15 cellular contexts compared by ENCODE assay signal in genomic region chr15:78542647-78543046, GRCh38. TPM values are rescaled to one million over a fixed set of nuclear protein-coding genes. Genes with fewer than 3 reads are reported as not detected.
DNase-seq lines count a peak whose midpoint lies in the region; ATAC-seq and TF ChIP-seq lines count a peak whose summit lies in the region.
"Had no signal": no experiment of that assay in that cellular context is flagged by ENCODE, and none has a peak within 500 bp of the region (broad histone marks: within the 10 kb centered on the region; RNA-seq: fewer than 3 reads in every experiment).

No MANE protein-coding gene starts in this region.

- H2AFZ ChIP-seq in mesenchymal stem cell (ENCODE audit: low read depth, low read length) = no peak overlapping the region

- peak overlapping the region; percentile 81 for H3K4me3 Mint-ChIP-seq in activated T-helper 17 cell treated with anti-CD3 and anti-CD28 coated beads, Interleukin-2, amount 50 U/mL, for 72 hours
- no peak overlapping the region for H3K4me3 Mint-ChIP-seq in endothelial cell (ENCODE audit: unreplicated experiment)

- H3K9ac ChIP-seq in BLaER1 treated with 17β-estradiol and CSF1 and Interleukin-3, amounts not matched to agents 10 nM and 100 nM = peak overlapping the region in 1 of 11 experiments; percentile 96; a peak in 2 of 22 replicates
- peak overlapping the region; percentile 98 for H3K9ac ChIP-seq in mesenchymal stem cell (ENCODE audit: low read length)

- peaks cover 12% of the 10 kb centered on the region for H3K4me1 Mint-ChIP-seq in activated T-helper 17 cell treated with anti-CD3 and anti-CD28 coated beads, Interleukin-2, amount 50 U/mL, for 72 hours
- peaks cover 15% of the 10 kb centered on the region for H3K4me1 Mint-ChIP-seq in endothelial cell (ENCODE audit: unreplicated experiment)

- no peaks in the 10 kb centered on the region for H3K9me3 Mint-ChIP-seq in activated T-helper 17 cell treated with anti-CD3 and anti-CD28 coated beads, Interleukin-2, amount 50 U/mL, for 72 hours
- H3K9me3 Mint-ChIP-seq in endothelial cell (ENCODE audit: unreplicated experiment) = no peaks in the 10 kb centered on the region

- no peak overlapping the region for H3K14ac ChIP-seq in mesenchymal stem cell (ENCODE audit: low read length in 2 of 2)

- H3K4me2 ChIP-seq in BLaER1 treated with 17β-estradiol and CSF1 and Interleukin-3, amounts not matched to agents 10 nM and 100 nM = peak overlapping the region; percentile 76 to 97 (median 93); a peak in 20 of 22 replicates
- no peak overlapping the region for H3K4me2 ChIP-seq in mesenchymal stem cell (ENCODE audit: low read length, poor library complexity, severe bottlenecking)

- peak overlapping the region in 2 of 10 experiments; percentile 86 to 90; a peak in 5 of 20 replicates for H3K4me3 ChIP-seq in BLaER1 treated with 17β-estradiol and CSF1 and Interleukin-3, amounts not matched to agents 10 nM and 100 nM
- H3K4me3 ChIP-seq in HEK293 (ENCODE audit: low read depth, low read length) (no peak overlapping the region), mesenchymal stem cell (ENCODE audit: insufficient read depth in 1 of 2, low read depth in 1 of 2, low read length in 2 of 2) (peak overlapping the region in 1 of 2 experiments; percentile 97)

- H2BK12ac ChIP-seq in mesenchymal stem cell (ENCODE audit: low read length in 2 of 2) = no peak overlapping the region

- CTCF ChIA-PET in HEK293 (lab: Yijun Ruan, JAX) = interaction anchor here (0.7 to 1.5 kb wide), 2 partner anchors 60 to 234 kb away, joined by 3 to 4 read pairs; no protein-coding TSS in a partner anchor

- H3K4ac ChIP-seq in mesenchymal stem cell (ENCODE audit: low read depth in 1 of 2, low read length in 2 of 2) = no peak overlapping the region

- DNase-seq in mesenchymal stem cell = no peak
- DNase-seq in caudate nucleus (lab: John Stamatoyannopoulos, UW) = no peak
- DNase-seq in endothelial cell (ENCODE audit: low spot score) = no peak
- no peak for DNase-seq in cardiac septum (ENCODE audit: low spot score)
- DNase-seq: dermis blood vessel endothelial cell; left ventricle myocardium superior; NCI-H146; NCI-H510A; stimulated activated CD4-positive, alpha-beta T cell treated with anti-CD3 and anti-CD28 coated beads, Interleukin-4, amount 100 ng/mL, for 1 hour had no signal

- peaks cover 13% of the 10 kb centered on the region for H3K79me1 ChIP-seq in mesenchymal stem cell (replicated peaks; ENCODE audit: low read length, poor library complexity, severe bottlenecking)

- no peak overlapping the region for H3K27ac ChIP-seq in BLaER1 treated with 17β-estradiol and CSF1 and Interleukin-3, amounts not matched to agents 10 nM and 100 nM
- no peak overlapping the region for H3K27ac ChIP-seq in HEK293 (ENCODE audit: extremely low read depth, low read depth, low read length)
- H3K27ac ChIP-seq in mesenchymal stem cell (ENCODE audit: low read length, poor library complexity, severe bottlenecking) = no peak overlapping the region
- H3K27ac ChIP-seq in caudate nucleus (ENCODE audit: low read depth, low read length) = no peak overlapping the region

- POLR2A ChIA-PET in HEK293 (lab: Yijun Ruan, JAX) = interaction anchor here (3.9 kb wide), 1 partner anchor 24 kb away, joined by 78 read pairs; the partner anchor contains the start of gene CHRNA5

- no peak for ATAC-seq in activated T-helper 17 cell treated with anti-CD3 and anti-CD28 coated beads, Interleukin-2, amount 50 U/mL, for 72 hours (replicated peaks)
- ATAC-seq in HG03159 (IDR thresholded peaks at IDR 0.05; ENCODE audit: unreplicated experiment) = no peak
- ATAC-seq: left ventricle myocardium superior, sciatic nerve had no signal

- peaks cover 81% of the 10 kb centered on the region for H3K36me3 Mint-ChIP-seq in activated T-helper 17 cell treated with anti-CD3 and anti-CD28 coated beads, Interleukin-2, amount 50 U/mL, for 72 hours (ENCODE audit: low read depth)
- peaks cover 10% of the 10 kb centered on the region for H3K36me3 Mint-ChIP-seq in endothelial cell (ENCODE audit: low read depth, unreplicated experiment)

- intact Hi-C loops in cardiac septum (cut with DNase I) = no loop called here

- peaks cover 16 to 28% (median 22%) of the 10 kb centered on the region in 10 experiments; a peak in 19 of 20 replicates for H3K4me1 ChIP-seq in BLaER1 treated with 17β-estradiol and CSF1 and Interleukin-3, amounts not matched to agents 10 nM and 100 nM
- H3K4me1 ChIP-seq in HEK293 (ENCODE audit: control insufficient read depth, insufficient read depth, low read length) (peaks cover 10% of the 10 kb centered on the region; the same call in 1 of the 2 replicates), mesenchymal stem cell (ENCODE audit: control insufficient read depth, insufficient read depth, low read depth, low read length) (peaks cover 3% of the 10 kb centered on the region)

- WGBS in mesenchymal stem cell = over 99% methylated on average over 3 of the region's 3 CpGs

- H2BK15ac ChIP-seq in mesenchymal stem cell (ENCODE audit: low read depth, poor library complexity, severe bottlenecking) = no peak overlapping the region

- H3K27me3 Mint-ChIP-seq in activated T-helper 17 cell treated with anti-CD3 and anti-CD28 coated beads, Interleukin-2, amount 50 U/mL, for 72 hours = no peaks in the 10 kb centered on the region
- H3K27me3 Mint-ChIP-seq in endothelial cell (ENCODE audit: unreplicated experiment) = no peaks in the 10 kb centered on the region

- no peak overlapping the region for H2AK5ac ChIP-seq in mesenchymal stem cell (ENCODE audit: low read length, severe bottlenecking)

- no peak overlapping the region for H2BK5ac ChIP-seq in mesenchymal stem cell (ENCODE audit: low read depth, low read length, poor library complexity, severe bottlenecking)

- no peaks in the 10 kb centered on the region for H3K27me3 ChIP-seq in BLaER1 treated with 17β-estradiol and CSF1 and Interleukin-3, amounts not matched to agents 10 nM and 100 nM
- no peaks in the 10 kb centered on the region for H3K27me3 ChIP-seq in mesenchymal stem cell (ENCODE audit: control insufficient read depth in 1 of 2, insufficient read depth in 1 of 2, low read length in 2 of 2)
- H3K27me3 ChIP-seq: neutrophil had no signal

- H2BK120ac ChIP-seq in mesenchymal stem cell (ENCODE audit: low read depth, low read length) = no peak overlapping the region

- H4K91ac ChIP-seq in mesenchymal stem cell (ENCODE audit: low read length) = no peak overlapping the region

- no peak overlapping the region for H3K18ac ChIP-seq in mesenchymal stem cell (ENCODE audit: low read depth in 1 of 2, low read length in 2 of 2)

- H3K27ac Mint-ChIP-seq in activated T-helper 17 cell treated with anti-CD3 and anti-CD28 coated beads, Interleukin-2, amount 50 U/mL, for 72 hours = peak overlapping the region; percentile 99
- no peak overlapping the region for H3K27ac Mint-ChIP-seq in endothelial cell (ENCODE audit: unreplicated experiment)

- TF ChIP-seq CTCF in HEK293 (tag by site-specific recombination; IDR thresholded peaks at IDR 0.05) (no peak), endothelial cell (IDR thresholded peaks at IDR 0.05; ENCODE audit: unreplicated experiment) (no peak)

- peaks cover 58 to 61% (median 59%) of the 10 kb centered on the region in 11 experiments for H3K36me3 ChIP-seq in BLaER1 treated with 17β-estradiol and CSF1 and Interleukin-3, amounts not matched to agents 10 nM and 100 nM
- H3K36me3 ChIP-seq in HEK293 (ENCODE audit: control insufficient read depth in 2 of 2, insufficient read depth in 1 of 2, low read length in 2 of 2) = peaks cover 56 to 60% of the 10 kb centered on the region in 2 experiments
- H3K36me3 ChIP-seq in mesenchymal stem cell (ENCODE audit: control insufficient read depth in 1 of 2, insufficient read depth in 2 of 2, low read depth in 1 of 2, low read length in 2 of 2) = peaks cover 18 to 58% of the 10 kb centered on the region in 2 experiments

- H4K20me1 ChIP-seq in BLaER1 treated with 17β-estradiol and CSF1 and Interleukin-3, amounts not matched to agents 10 nM and 100 nM = peaks cover 5 to 58% (median 41%) of the 10 kb centered on the region in 11 experiments; a peak in 18 of 22 replicates

- no peak overlapping the region for H3K23ac ChIP-seq in mesenchymal stem cell (ENCODE audit: low read length in 2 of 2)

- H3K9me3 ChIP-seq in BLaER1 treated with 17β-estradiol and CSF1 and Interleukin-3, amounts not matched to agents 10 nM and 100 nM (replicated peaks in 1 of 11) = no peaks in the 10 kb centered on the region
- H3K9me3 ChIP-seq in HEK293 (ENCODE audit: control insufficient read depth, insufficient read depth, low read depth, low read length) = no peaks in the 10 kb centered on the region
- no peaks in the 10 kb centered on the region for H3K9me3 ChIP-seq in mesenchymal stem cell (ENCODE audit: control insufficient read depth, low read length)
- H3K9me3 ChIP-seq: neutrophil had no signal

- no peak overlapping the region for H4K8ac ChIP-seq in mesenchymal stem cell (ENCODE audit: low read length)

TF ChIP-seq in HEK293, 187 proteins besides CTCF, POLR2A, EP300 and RAD21:
- TF ChIP-seq ZNF544 (tag by site-specific recombination; IDR thresholded peaks at IDR 0.05) = no peak
- no peak for TF ChIP-seq ZNF624 (tag by site-specific recombination; IDR thresholded peaks at IDR 0.05)
- no peak for TF ChIP-seq ZNF677 (tag by site-specific recombination; IDR thresholded peaks at IDR 0.05)
- 0 out of 2 replicates have a peak, but pooled peaks have one; percentile 4 for TF ChIP-seq PRDM1 (tag by site-specific recombination; IDR thresholded peaks at IDR 0.05)

RNA-seq across cellular contexts. Expression of gene PSMA4, which starts 2.4 kb away (rescaled TPM):
- total RNA-seq in activated T-helper 17 cell treated with anti-CD3 and anti-CD28 coated beads, Interleukin-2, amount 50 U/mL, for 72 hours = 100 to 1,000 TPM; 140 to 270 TPM
- polyA plus RNA-seq in mesenchymal stem cell (2013, experiment 1 of 2) = 500 TPM
- polyA plus RNA-seq in mesenchymal stem cell (2013, experiment 2 of 2) = 505 TPM
- 169 TPM for total RNA-seq in endothelial cell (ENCODE audit: unreplicated experiment)
- 105 TPM for total RNA-seq in cardiac septum

RNA-seq across cellular contexts. Expression of gene CHRNA5, which starts 22.7 kb away (rescaled TPM):
- 10 to 100 TPM in 1 of 2 donors, 1 to 10 TPM in 1; 5.9 to 14.1 TPM for total RNA-seq in activated T-helper 17 cell treated with anti-CD3 and anti-CD28 coated beads, Interleukin-2, amount 50 U/mL, for 72 hours
- 0.94 TPM for polyA plus RNA-seq in mesenchymal stem cell (2013, experiment 1 of 2)
- 0.64 TPM for polyA plus RNA-seq in mesenchymal stem cell (2013, experiment 2 of 2)
- total RNA-seq in endothelial cell (ENCODE audit: unreplicated experiment) (22.7 TPM), cardiac septum (2.0 TPM)

RNA-seq across cellular contexts. Expression of gene HYKK, which starts 35.3 kb away (rescaled TPM):
- total RNA-seq in activated T-helper 17 cell treated with anti-CD3 and anti-CD28 coated beads, Interleukin-2, amount 50 U/mL, for 72 hours = 1 to 10 TPM in 1 of 2 donors, under 1 TPM in 1; 0.91 to 1.2 TPM
- polyA plus RNA-seq in mesenchymal stem cell (2013, experiment 1 of 2) = 1.6 TPM
- 2.0 TPM for polyA plus RNA-seq in mesenchymal stem cell (2013, experiment 2 of 2)
- total RNA-seq in endothelial cell (ENCODE audit: unreplicated experiment) (1.3 TPM), cardiac septum (5.1 TPM)
